ENCODE assay signal across 21 cellular contexts in the genomic region with DNA sequence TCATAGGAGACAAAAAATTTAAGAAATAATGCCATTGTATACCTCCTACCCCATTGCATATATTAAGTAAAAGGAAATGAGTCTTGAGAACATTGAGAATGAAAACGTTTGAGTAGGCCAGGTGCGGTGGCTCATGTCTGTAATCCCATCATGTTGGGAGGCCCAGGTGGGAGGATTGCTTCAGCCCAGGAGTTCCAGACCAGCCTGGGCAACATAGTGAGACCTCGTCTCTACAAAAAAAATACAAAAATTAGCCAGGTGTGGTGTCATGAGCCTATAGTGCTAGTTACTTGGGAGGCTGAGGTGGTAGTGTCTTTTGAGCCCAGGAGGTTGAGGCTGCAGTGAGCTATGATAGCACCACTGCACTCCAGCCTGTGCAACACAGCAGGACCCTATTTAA.
DNase-seq lines count a peak whose midpoint lies in the region; ATAC-seq and TF ChIP-seq lines count a peak whose summit lies in the region.
"Had no signal": no experiment of that assay in that cellular context is flagged by ENCODE, and none has a peak within 500 bp of the region (broad histone marks: within the 10 kb centered on the region; RNA-seq: fewer than 3 reads in every experiment).

No MANE protein-coding gene starts in this region.

- no peak for TF ChIP-seq POLR2A in gastroesophageal sphincter (IDR thresholded peaks at IDR 0.05)

- peaks cover 24% of the 10 kb centered on the region for H3K4me1 Mint-ChIP-seq in nephron progenitor cell

- ATAC-seq in right cardiac atrium, result no peak
- ATAC-seq in left cardiac atrium, result no peak
- no peak for ATAC-seq in RWPE2 (ENCODE audit: low read depth)
- ATAC-seq in foreskin keratinocyte, result peak; percentile 18
- ATAC-seq in gastroesophageal sphincter, result no peak
- ATAC-seq: activated naive CD4-positive, alpha-beta T cell treated with anti-CD3 and anti-CD28 coated beads, Interleukin-2, amount 50 U/mL, for 72 hours had no signal

- H3K27me3 ChIP-seq in right cardiac atrium (ENCODE audit: control insufficient read depth, insufficient read depth) (no peaks in the 10 kb centered on the region), RWPE2 (ENCODE audit: insufficient read depth, poor library complexity, severe bottlenecking) (no peaks in the 10 kb centered on the region), foreskin keratinocyte (no peaks in the 10 kb centered on the region), WERI-Rb-1 (ENCODE audit: insufficient read depth, low read depth, severe bottlenecking) (no peaks in the 10 kb centered on the region), gastroesophageal sphincter (no peaks in the 10 kb centered on the region)
- H3K27me3 ChIP-seq: hepatocyte had no signal

- DNase-seq in right cardiac atrium, result no peak
- no peak for DNase-seq in left cardiac atrium
- DNase-seq in RWPE2 (ENCODE audit: low spot score), result no peak
- DNase-seq in foreskin keratinocyte, result no peak
- no peak for DNase-seq in WERI-Rb-1
- no peak for DNase-seq in medulla oblongata (ENCODE audit: extremely low spot score)
- no peak for DNase-seq in nephron progenitor cell
- DNase-seq: activated CD4-positive, alpha-beta T cell treated with anti-CD3 and anti-CD28 coated beads for 48 hours; aorta; immature natural killer cell; NCI-H1930; NCI-H2227 treated with DMSO at 0.1 percent for 48 hours; SIG-M5; stimulated activated CD4-positive, alpha-beta T cell treated with anti-CD3 and anti-CD28 coated beads, Interleukin-12 subunit alpha, Interleukin-12 subunit beta, amount 100 ng/mL, for 4 hours; T-helper 1 cell had no signal

- H3K27me3 Mint-ChIP-seq in nephron progenitor cell (ENCODE audit: low read depth, poor library complexity), result peaks cover 5% of the 10 kb centered on the region
- H3K27me3 Mint-ChIP-seq: type B pancreatic cell had no signal

- H3K36me3 ChIP-seq in RWPE2 (ENCODE audit: low read depth), result no peaks in the 10 kb centered on the region
- no peaks in the 10 kb centered on the region; the same call in 1 of the 2 replicates for H3K36me3 ChIP-seq in WERI-Rb-1
- H3K36me3 ChIP-seq in gastroesophageal sphincter, result no peaks in the 10 kb centered on the region
- H3K36me3 ChIP-seq: HAP-1 had no signal

- no peaks in the 10 kb centered on the region for H3K9me3 Mint-ChIP-seq in nephron progenitor cell
- H3K9me3 Mint-ChIP-seq: activated naive CD4-positive, alpha-beta T cell treated with anti-CD3 and anti-CD28 coated beads, Interleukin-2, amount 50 U/mL, for 72 hours; immature natural killer cell had no signal

- H3K9me3 ChIP-seq in right cardiac atrium (ENCODE audit: control insufficient read depth, low read length) (no peaks in the 10 kb centered on the region), RWPE2 (ENCODE audit: severe bottlenecking) (no peaks in the 10 kb centered on the region), WERI-Rb-1 (ENCODE audit: severe bottlenecking) (no peaks in the 10 kb centered on the region), gastroesophageal sphincter (no peaks in the 10 kb centered on the region)
- H3K9me3 ChIP-seq: HAP-1 had no signal

- TF ChIP-seq CTCF in RWPE2 (IDR thresholded peaks at IDR 0.05; ENCODE audit: poor library complexity, severe bottlenecking), result no peak
- TF ChIP-seq CTCF in foreskin keratinocyte (conservative IDR thresholded peaks at IDR 0.05), result no peak
- no peak for TF ChIP-seq CTCF in WERI-Rb-1 (IDR thresholded peaks at IDR 0.05; ENCODE audit: low read depth, low read length)
- TF ChIP-seq CTCF in gastroesophageal sphincter (IDR thresholded peaks at IDR 0.05), result no peak
- no peak for TF ChIP-seq CTCF in nephron progenitor cell (IDR thresholded peaks at IDR 0.05)

- no peak for TF ChIP-seq EP300 in gastroesophageal sphincter (IDR thresholded peaks at IDR 0.05)

- H3K27ac ChIP-seq in right cardiac atrium (ENCODE audit: low read length) (peak overlapping the region; percentile 32), RWPE2 (ENCODE audit: poor library complexity, severe bottlenecking) (peak overlapping the region; percentile 5), foreskin keratinocyte (no peak overlapping the region), WERI-Rb-1 (no peak overlapping the region), gastroesophageal sphincter (no peak overlapping the region)
- H3K27ac ChIP-seq: hepatocyte, KMS-11 had no signal

- intact Hi-C loops in right cardiac atrium (cut with DNase I) (no loop called here), left cardiac atrium (cut with DNase I) (no loop called here)

- H3K36me3 Mint-ChIP-seq in nephron progenitor cell (ENCODE audit: low read depth), result peaks cover 30% of the 10 kb centered on the region
- H3K36me3 Mint-ChIP-seq: immature natural killer cell had no signal

- no peak overlapping the region for H3K4me3 Mint-ChIP-seq in nephron progenitor cell
- H3K4me3 Mint-ChIP-seq: immature natural killer cell, type B pancreatic cell had no signal

- 79% methylated on average over 3 of the region's 3 CpGs for WGBS in right cardiac atrium
- WGBS in gastroesophageal sphincter (ENCODE audit: low coverage in 1 of 2), 2 donors, result 70 to 75% methylated on average over 2 to 3 of the region's 3 CpGs

- H3K4me1 ChIP-seq in right cardiac atrium (ENCODE audit: control insufficient read depth, insufficient read depth, low read length) (peaks cover 14% of the 10 kb centered on the region), RWPE2 (ENCODE audit: insufficient read depth, poor library complexity, severe bottlenecking) (peaks cover 33% of the 10 kb centered on the region), foreskin keratinocyte (peaks cover 41% of the 10 kb centered on the region), gastroesophageal sphincter (peaks cover 0 to 18% (median 4%) of the 10 kb centered on the region in 3 donors)

- H3K4me3 ChIP-seq in right cardiac atrium (ENCODE audit: low read length), result no peak overlapping the region
- H3K4me3 ChIP-seq in RWPE2 (ENCODE audit: severe bottlenecking), result no peak overlapping the region
- no peak overlapping the region for H3K4me3 ChIP-seq in WERI-Rb-1 (ENCODE audit: low read depth, low read length)
- H3K4me3 ChIP-seq in gastroesophageal sphincter, result no peak overlapping the region
- H3K4me3 ChIP-seq: HAP-1, hepatocyte had no signal

- no peak overlapping the region for H3K27ac Mint-ChIP-seq in nephron progenitor cell
- H3K27ac Mint-ChIP-seq: activated naive CD4-positive, alpha-beta T cell treated with anti-CD3 and anti-CD28 coated beads, Interleukin-2, amount 50 U/mL, for 72 hours; type B pancreatic cell had no signal

Comparison
In these comparisons a context has a peak if more than half of its experiments do, and no peak if none do; other contexts are left out.
1. H3K27ac ChIP-seq: peak in right cardiac atrium (single experiment) and RWPE2 (single experiment); none in foreskin keratinocyte (single experiment), WERI-Rb-1 (single experiment) and gastroesophageal sphincter (0 of 4).